1 cellular context compared by ENCODE assay signal in the genomic region with DNA sequence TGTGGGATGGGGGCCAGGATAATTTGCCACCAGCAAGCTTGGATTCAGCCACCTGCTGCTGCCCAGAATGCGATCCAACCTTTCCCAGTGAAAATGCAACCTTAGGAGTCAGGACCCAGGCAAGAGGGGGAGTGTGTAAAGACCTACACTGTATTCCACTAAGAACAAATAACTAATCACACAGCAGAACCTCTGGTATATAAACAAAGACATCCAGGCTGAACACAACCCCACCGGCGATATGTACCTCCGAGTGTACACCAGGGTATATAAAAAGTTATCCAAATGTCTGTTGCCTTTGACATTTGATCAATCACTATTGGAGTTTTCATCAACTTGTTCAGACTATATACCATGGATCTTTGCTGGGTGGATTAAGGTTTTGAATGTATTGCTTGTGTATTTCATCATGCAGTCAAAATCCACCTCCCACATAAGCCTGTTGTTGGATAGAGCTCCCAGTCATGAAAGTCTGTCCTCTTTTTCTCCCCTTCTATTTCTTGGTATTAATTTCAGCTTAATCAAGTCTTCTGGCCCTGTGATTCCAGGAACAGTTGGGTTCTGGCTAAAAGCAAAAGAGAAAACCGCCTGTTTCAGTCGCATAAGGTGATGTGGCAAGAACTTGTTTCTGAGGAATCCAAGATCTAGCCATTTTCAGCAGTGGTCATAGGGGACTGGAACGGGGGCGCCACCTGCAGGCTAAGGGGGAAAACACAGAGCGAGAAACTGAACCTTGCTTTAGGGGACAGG.
TF ChIP-seq lines count a peak whose summit lies in the region.

No MANE protein-coding gene starts in this region.

TF ChIP-seq in HEK293, 187 proteins besides CTCF, POLR2A, EP300 and RAD21 (continued from another document and continues in another):
- TF ChIP-seq, protein P1, sequence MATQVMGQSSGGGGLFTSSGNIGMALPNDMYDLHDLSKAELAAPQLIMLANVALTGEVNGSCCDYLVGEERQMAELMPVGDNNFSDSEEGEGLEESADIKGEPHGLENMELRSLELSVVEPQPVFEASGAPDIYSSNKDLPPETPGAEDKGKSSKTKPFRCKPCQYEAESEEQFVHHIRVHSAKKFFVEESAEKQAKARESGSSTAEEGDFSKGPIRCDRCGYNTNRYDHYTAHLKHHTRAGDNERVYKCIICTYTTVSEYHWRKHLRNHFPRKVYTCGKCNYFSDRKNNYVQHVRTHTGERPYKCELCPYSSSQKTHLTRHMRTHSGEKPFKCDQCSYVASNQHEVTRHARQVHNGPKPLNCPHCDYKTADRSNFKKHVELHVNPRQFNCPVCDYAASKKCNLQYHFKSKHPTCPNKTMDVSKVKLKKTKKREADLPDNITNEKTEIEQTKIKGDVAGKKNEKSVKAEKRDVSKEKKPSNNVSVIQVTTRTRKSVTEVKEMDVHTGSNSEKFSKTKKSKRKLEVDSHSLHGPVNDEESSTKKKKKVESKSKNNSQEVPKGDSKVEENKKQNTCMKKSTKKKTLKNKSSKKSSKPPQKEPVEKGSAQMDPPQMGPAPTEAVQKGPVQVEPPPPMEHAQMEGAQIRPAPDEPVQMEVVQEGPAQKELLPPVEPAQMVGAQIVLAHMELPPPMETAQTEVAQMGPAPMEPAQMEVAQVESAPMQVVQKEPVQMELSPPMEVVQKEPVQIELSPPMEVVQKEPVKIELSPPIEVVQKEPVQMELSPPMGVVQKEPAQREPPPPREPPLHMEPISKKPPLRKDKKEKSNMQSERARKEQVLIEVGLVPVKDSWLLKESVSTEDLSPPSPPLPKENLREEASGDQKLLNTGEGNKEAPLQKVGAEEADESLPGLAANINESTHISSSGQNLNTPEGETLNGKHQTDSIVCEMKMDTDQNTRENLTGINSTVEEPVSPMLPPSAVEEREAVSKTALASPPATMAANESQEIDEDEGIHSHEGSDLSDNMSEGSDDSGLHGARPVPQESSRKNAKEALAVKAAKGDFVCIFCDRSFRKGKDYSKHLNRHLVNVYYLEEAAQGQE (tag by site-specific recombination; IDR thresholded peaks at IDR 0.05), result no peak
- TF ChIP-seq ZNF335 (tag by site-specific recombination; conservative IDR thresholded peaks at IDR 0.05) (peak; percentile 25), ZSCAN16 (tag by site-specific recombination; IDR thresholded peaks at IDR 0.05) (no peak), SP7 (tag by site-specific recombination; IDR thresholded peaks at IDR 0.05) (no peak; the same call in 1 of the 2 replicates), YY1 (tag by site-specific recombination; IDR thresholded peaks at IDR 0.05) (no peak), RBAK (tag by site-specific recombination; IDR thresholded peaks at IDR 0.05) (no peak), ZNF248 (tag by site-specific recombination; IDR thresholded peaks at IDR 0.05) (no peak), IKZF3 (tag by site-specific recombination; IDR thresholded peaks at IDR 0.05) (no peak), ZBTB8A (tag by site-specific recombination; IDR thresholded peaks at IDR 0.05) (no peak), SETDB1 (IDR thresholded peaks at IDR 0.05; ENCODE audit: insufficient read length, low read length) (no peak), EGR2 (tag by site-specific recombination; IDR thresholded peaks at IDR 0.05; ENCODE audit: low read depth) (no peak), ZNF571 (tag by site-specific recombination; IDR thresholded peaks at IDR 0.05) (no peak), REPIN1 (tag by site-specific recombination; IDR thresholded peaks at IDR 0.05; ENCODE audit: low read depth) (no peak), ZNF555 (tag by site-specific recombination; conservative IDR thresholded peaks at IDR 0.05) (no peak), ZNF76 (tag by site-specific recombination; IDR thresholded peaks at IDR 0.05; ENCODE audit: borderline replicate concordance, low read depth) (no peak), GLIS2 (tag by site-specific recombination; IDR thresholded peaks at IDR 0.05) (no peak), ZNF623 (tag by site-specific recombination; IDR thresholded peaks at IDR 0.05) (no peak), ZNF140 (tag by site-specific recombination; IDR thresholded peaks at IDR 0.05) (no peak), ZNF311 (tag by site-specific recombination; IDR thresholded peaks at IDR 0.05; ENCODE audit: borderline replicate concordance) (no peak), ZNF654 (tag by site-specific recombination; IDR thresholded peaks at IDR 0.05; ENCODE audit: low read depth) (peak; percentile 92), ZNF660 (tag by site-specific recombination; IDR thresholded peaks at IDR 0.05) (peak; percentile 71; the same call in 1 of the 2 replicates), SP3 (tag by site-specific recombination; IDR thresholded peaks at IDR 0.05) (no peak), ZNF837 (tag by site-specific recombination; IDR thresholded peaks at IDR 0.05) (no peak)
- TF ChIP-seq, protein P2, sequence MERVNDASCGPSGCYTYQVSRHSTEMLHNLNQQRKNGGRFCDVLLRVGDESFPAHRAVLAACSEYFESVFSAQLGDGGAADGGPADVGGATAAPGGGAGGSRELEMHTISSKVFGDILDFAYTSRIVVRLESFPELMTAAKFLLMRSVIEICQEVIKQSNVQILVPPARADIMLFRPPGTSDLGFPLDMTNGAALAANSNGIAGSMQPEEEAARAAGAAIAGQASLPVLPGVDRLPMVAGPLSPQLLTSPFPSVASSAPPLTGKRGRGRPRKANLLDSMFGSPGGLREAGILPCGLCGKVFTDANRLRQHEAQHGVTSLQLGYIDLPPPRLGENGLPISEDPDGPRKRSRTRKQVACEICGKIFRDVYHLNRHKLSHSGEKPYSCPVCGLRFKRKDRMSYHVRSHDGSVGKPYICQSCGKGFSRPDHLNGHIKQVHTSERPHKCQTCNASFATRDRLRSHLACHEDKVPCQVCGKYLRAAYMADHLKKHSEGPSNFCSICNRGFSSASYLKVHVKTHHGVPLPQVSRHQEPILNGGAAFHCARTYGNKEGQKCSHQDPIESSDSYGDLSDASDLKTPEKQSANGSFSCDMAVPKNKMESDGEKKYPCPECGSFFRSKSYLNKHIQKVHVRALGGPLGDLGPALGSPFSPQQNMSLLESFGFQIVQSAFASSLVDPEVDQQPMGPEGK (tag by site-specific recombination; IDR thresholded peaks at IDR 0.05), result no peak
- TF ChIP-seq, protein P3, sequence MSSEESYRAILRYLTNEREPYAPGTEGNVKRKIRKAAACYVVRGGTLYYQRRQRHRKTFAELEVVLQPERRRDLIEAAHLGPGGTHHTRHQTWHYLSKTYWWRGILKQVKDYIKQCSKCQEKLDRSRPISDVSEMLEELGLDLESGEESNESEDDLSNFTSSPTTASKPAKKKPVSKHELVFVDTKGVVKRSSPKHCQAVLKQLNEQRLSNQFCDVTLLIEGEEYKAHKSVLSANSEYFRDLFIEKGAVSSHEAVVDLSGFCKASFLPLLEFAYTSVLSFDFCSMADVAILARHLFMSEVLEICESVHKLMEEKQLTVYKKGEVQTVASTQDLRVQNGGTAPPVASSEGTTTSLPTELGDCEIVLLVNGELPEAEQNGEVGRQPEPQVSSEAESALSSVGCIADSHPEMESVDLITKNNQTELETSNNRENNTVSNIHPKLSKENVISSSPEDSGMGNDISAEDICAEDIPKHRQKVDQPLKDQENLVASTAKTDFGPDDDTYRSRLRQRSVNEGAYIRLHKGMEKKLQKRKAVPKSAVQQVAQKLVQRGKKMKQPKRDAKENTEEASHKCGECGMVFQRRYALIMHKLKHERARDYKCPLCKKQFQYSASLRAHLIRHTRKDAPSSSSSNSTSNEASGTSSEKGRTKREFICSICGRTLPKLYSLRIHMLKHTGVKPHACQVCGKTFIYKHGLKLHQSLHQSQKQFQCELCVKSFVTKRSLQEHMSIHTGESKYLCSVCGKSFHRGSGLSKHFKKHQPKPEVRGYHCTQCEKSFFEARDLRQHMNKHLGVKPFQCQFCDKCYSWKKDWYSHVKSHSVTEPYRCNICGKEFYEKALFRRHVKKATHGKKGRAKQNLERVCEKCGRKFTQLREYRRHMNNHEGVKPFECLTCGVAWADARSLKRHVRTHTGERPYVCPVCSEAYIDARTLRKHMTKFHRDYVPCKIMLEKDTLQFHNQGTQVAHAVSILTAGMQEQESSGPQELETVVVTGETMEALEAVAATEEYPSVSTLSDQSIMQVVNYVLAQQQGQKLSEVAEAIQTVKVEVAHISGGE (tag by site-specific recombination; conservative IDR thresholded peaks at IDR 0.05; ENCODE audit: low read depth), result no peak
- TF ChIP-seq, protein P4, sequence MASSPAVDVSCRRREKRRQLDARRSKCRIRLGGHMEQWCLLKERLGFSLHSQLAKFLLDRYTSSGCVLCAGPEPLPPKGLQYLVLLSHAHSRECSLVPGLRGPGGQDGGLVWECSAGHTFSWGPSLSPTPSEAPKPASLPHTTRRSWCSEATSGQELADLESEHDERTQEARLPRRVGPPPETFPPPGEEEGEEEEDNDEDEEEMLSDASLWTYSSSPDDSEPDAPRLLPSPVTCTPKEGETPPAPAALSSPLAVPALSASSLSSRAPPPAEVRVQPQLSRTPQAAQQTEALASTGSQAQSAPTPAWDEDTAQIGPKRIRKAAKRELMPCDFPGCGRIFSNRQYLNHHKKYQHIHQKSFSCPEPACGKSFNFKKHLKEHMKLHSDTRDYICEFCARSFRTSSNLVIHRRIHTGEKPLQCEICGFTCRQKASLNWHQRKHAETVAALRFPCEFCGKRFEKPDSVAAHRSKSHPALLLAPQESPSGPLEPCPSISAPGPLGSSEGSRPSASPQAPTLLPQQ (tag by site-specific recombination; IDR thresholded peaks at IDR 0.05), result peak; percentile 34; the same call in 1 of the 2 replicates
- TF ChIP-seq, protein P5, sequence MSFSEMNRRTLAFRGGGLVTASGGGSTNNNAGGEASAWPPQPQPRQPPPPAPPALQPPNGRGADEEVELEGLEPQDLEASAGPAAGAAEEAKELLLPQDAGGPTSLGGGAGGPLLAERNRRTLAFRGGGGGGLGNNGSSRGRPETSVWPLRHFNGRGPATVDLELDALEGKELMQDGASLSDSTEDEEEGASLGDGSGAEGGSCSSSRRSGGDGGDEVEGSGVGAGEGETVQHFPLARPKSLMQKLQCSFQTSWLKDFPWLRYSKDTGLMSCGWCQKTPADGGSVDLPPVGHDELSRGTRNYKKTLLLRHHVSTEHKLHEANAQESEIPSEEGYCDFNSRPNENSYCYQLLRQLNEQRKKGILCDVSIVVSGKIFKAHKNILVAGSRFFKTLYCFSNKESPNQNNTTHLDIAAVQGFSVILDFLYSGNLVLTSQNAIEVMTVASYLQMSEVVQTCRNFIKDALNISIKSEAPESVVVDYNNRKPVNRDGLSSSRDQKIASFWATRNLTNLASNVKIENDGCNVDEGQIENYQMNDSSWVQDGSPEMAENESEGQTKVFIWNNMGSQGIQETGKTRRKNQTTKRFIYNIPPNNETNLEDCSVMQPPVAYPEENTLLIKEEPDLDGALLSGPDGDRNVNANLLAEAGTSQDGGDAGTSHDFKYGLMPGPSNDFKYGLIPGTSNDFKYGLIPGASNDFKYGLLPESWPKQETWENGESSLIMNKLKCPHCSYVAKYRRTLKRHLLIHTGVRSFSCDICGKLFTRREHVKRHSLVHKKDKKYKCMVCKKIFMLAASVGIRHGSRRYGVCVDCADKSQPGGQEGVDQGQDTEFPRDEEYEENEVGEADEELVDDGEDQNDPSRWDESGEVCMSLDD (tag by site-specific recombination; IDR thresholded peaks at IDR 0.05), result no peak
- TF ChIP-seq, protein P6, sequence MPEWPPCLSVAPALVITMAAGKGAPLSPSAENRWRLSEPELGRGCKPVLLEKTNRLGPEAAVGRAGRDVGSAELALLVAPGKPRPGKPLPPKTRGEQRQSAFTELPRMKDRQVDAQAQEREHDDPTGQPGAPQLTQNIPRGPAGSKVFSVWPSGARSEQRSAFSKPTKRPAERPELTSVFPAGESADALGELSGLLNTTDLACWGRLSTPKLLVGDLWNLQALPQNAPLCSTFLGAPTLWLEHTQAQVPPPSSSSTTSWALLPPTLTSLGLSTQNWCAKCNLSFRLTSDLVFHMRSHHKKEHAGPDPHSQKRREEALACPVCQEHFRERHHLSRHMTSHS (tag by site-specific recombination; IDR thresholded peaks at IDR 0.05), result no peak
- TF ChIP-seq, protein P7, sequence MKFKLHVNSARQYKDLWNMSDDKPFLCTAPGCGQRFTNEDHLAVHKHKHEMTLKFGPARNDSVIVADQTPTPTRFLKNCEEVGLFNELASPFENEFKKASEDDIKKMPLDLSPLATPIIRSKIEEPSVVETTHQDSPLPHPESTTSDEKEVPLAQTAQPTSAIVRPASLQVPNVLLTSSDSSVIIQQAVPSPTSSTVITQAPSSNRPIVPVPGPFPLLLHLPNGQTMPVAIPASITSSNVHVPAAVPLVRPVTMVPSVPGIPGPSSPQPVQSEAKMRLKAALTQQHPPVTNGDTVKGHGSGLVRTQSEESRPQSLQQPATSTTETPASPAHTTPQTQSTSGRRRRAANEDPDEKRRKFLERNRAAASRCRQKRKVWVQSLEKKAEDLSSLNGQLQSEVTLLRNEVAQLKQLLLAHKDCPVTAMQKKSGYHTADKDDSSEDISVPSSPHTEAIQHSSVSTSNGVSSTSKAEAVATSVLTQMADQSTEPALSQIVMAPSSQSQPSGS (tag by site-specific recombination; IDR thresholded peaks at IDR 0.05; ENCODE audit: low read depth), result peak; percentile 29; the same call in 1 of the 2 replicates
- TF ChIP-seq, protein P8, sequence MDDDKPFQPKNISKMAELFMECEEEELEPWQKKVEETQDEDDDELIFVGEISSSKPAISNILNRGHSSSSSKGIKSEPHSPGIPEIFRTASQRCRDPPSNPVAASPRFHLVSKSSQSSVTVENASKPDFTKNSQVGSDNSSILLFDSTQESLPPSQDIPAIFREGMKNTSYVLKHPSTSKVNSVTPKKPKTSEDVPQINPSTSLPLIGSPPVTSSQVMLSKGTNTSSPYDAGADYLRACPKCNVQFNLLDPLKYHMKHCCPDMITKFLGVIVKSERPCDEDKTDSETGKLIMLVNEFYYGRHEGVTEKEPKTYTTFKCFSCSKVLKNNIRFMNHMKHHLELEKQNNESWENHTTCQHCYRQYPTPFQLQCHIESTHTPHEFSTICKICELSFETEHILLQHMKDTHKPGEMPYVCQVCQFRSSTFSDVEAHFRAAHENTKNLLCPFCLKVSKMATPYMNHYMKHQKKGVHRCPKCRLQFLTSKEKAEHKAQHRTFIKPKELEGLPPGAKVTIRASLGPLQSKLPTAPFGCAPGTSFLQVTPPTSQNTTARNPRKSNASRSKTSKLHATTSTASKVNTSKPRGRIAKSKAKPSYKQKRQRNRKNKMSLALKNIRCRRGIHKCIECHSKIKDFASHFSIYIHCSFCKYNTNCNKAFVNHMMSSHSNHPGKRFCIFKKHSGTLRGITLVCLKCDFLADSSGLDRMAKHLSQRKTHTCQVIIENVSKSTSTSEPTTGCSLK (tag by site-specific recombination; IDR thresholded peaks at IDR 0.05), result no peak
- TF ChIP-seq, protein P9, sequence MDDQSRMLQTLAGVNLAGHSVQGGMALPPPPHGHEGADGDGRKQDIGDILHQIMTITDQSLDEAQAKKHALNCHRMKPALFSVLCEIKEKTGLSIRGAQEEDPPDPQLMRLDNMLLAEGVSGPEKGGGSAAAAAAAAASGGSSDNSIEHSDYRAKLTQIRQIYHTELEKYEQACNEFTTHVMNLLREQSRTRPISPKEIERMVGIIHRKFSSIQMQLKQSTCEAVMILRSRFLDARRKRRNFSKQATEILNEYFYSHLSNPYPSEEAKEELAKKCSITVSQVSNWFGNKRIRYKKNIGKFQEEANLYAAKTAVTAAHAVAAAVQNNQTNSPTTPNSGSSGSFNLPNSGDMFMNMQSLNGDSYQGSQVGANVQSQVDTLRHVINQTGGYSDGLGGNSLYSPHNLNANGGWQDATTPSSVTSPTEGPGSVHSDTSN (CRISPR knock-in tag; IDR thresholded peaks at IDR 0.05), result no peak
